In the genomic region with DNA sequence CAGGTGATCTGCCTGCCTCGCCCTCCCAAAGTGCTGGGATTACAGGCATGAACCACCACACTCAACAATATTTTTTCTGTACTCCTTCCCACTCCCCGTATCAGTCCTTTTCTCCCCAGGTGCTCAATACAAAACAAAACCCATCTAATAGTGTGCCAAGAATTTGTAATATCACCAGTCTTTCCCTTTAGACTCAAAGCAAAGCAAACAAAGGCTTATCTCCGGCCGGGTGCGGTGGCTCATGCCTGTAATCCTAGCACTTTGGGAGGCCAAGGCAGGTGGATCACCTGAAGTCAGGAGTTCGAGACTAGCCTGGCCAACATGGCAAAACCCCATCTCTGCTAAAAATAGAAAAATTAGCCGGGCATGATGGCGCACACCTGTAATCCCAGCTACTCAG, we compare ENCODE assay signal across 2 cellular contexts. TPM values are rescaled to one million over a fixed set of nuclear protein-coding genes. Genes with fewer than 3 reads are reported as not detected.
"Had no signal": no experiment of that assay in that cellular context is flagged by ENCODE, and none has a peak within 500 bp of the region (broad histone marks: within the 10 kb centered on the region; RNA-seq: fewer than 3 reads in every experiment).

No MANE protein-coding gene starts in this region.

RNA-seq across cellular contexts. Expression of a gene that starts 8.4 kb away (rescaled TPM):
- total RNA-seq: ascending aorta had no signal

RNA-seq across cellular contexts. Expression of a gene that starts 45.1 kb away (rescaled TPM):
- total RNA-seq: activated T-helper 17 cell treated with anti-CD3 and anti-CD28 coated beads, Interleukin-2, amount 50 U/mL, for 72 hours; ascending aorta had no signal
